ENCODE assay signal across 9 cellular contexts in the genomic region with DNA sequence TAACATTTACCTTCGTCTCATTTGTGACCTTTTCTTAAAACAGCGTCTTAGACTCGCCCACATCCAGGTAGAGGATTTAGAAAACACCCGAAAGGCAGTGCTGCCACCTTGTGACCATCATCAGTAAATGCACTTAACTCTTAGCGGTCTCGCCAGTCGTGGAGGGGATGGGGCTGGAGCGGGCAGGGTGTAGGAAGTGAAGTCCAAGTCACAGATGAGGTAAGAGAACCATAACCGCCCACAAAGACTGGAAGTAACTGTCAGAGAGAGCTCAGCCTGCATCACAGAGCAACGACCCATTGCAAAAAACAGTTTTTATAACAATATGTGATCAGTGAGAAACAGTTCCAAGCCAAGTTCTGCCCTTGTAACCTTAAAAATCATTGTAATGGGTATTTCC. TPM values are rescaled to one million over a fixed set of nuclear protein-coding genes. Genes with fewer than 3 reads are reported as not detected.
DNase-seq lines count a peak whose midpoint lies in the region; ATAC-seq and TF ChIP-seq lines count a peak whose summit lies in the region.
"Had no signal": no experiment of that assay in that cellular context is flagged by ENCODE, and none has a peak within 500 bp of the region (broad histone marks: within the 10 kb centered on the region; RNA-seq: fewer than 3 reads in every experiment).

No MANE protein-coding gene starts in this region.

- no peaks in the 10 kb centered on the region for H3K36me3 Mint-ChIP-seq in Calu3 (ENCODE audit: insufficient read depth, unreplicated experiment)
- no peaks in the 10 kb centered on the region for H3K36me3 Mint-ChIP-seq in naive thymus-derived CD8-positive, alpha-beta T cell

- H3K9ac ChIP-seq in HUES6 (ENCODE audit: low read length) = no peak overlapping the region

- H3K4me3 Mint-ChIP-seq in Calu3 (ENCODE audit: low read depth, unreplicated experiment) = no peak overlapping the region
- peak overlapping the region in 5 of 10 donors; percentile 22 to 55 (median 49) for H3K4me3 Mint-ChIP-seq in naive thymus-derived CD8-positive, alpha-beta T cell

- DNase-seq in Calu3 = peak; percentile 84
- DNase-seq in NK-92 treated with Interleukin-12 subunit alpha and Interleukin-12 subunit beta, amount 100 ng/mL, for 24 hours (lab: John Stamatoyannopoulos, UW) = peak; percentile 67
- peak; percentile 24 to 33 (median 32) for DNase-seq in activated CD8-positive, alpha-beta memory T cell treated with anti-CD3 and anti-CD28 coated beads for 48 hours (ENCODE audit: low read depth in 2 of 3, low spot score in 2 of 3)
- peak; percentile 16 for DNase-seq in epithelial cell of proximal tubule (ENCODE audit: low read depth)
- DNase-seq in naive thymus-derived CD8-positive, alpha-beta T cell = peak; percentile 54 to 85 (median 70)
- DNase-seq in stimulated activated naive CD4-positive, alpha-beta T cell (lab: John Stamatoyannopoulos, UW) = peak; percentile 43 to 83 (median 64)

- no peaks in the 10 kb centered on the region for H3K9me3 Mint-ChIP-seq in Calu3 (ENCODE audit: low read depth, unreplicated experiment)
- no peaks in the 10 kb centered on the region for H3K9me3 Mint-ChIP-seq in naive thymus-derived CD8-positive, alpha-beta T cell

- CTCF ChIA-PET in Calu3 (lab: Charles Lee) = interaction anchor here (1.1 to 3.3 kb wide), 6 partner anchors 11 to 79 kb away, joined by 3 to 36 read pairs (median 12); no protein-coding TSS in a partner anchor

- TF ChIP-seq CTCF in Calu3 (IDR thresholded peaks at IDR 0.05; ENCODE audit: unreplicated experiment) (peak; percentile 93), epithelial cell of proximal tubule (conservative IDR thresholded peaks at IDR 0.05; ENCODE audit: low read depth, low read length) (peak; percentile 82)

- ATAC-seq in naive thymus-derived CD8-positive, alpha-beta T cell = peak; percentile 97
- ATAC-seq in HG02938 (IDR thresholded peaks at IDR 0.05; ENCODE audit: unreplicated experiment) = no peak

- H3K27me3 ChIP-seq in HUES6 (ENCODE audit: control insufficient read depth, insufficient read depth, low read length) = peaks cover 52% of the 10 kb centered on the region

- no peak overlapping the region for H3K27ac ChIP-seq in HUES6 (ENCODE audit: low read depth, low read length)

- H3K4me3 ChIP-seq in HUES6 (ENCODE audit: low read depth, low read length) (peak overlapping the region; percentile 54), epithelial cell of proximal tubule (ENCODE audit: low read depth, low read length) (no peak overlapping the region)

- H3K4me1 Mint-ChIP-seq in Calu3 (ENCODE audit: low read depth, unreplicated experiment) = peaks cover 29% of the 10 kb centered on the region
- H3K4me1 Mint-ChIP-seq in naive thymus-derived CD8-positive, alpha-beta T cell = peaks cover 13 to 23% (median 18%) of the 10 kb centered on the region in 4 donors

- no peaks in the 10 kb centered on the region for H3K27me3 Mint-ChIP-seq in Calu3 (ENCODE audit: unreplicated experiment)
- H3K27me3 Mint-ChIP-seq in naive thymus-derived CD8-positive, alpha-beta T cell = peaks cover 32 to 83% (median 41%) of the 10 kb centered on the region in 5 donors

- no peaks in the 10 kb centered on the region for H3K36me3 ChIP-seq in HUES6 (ENCODE audit: control insufficient read depth, insufficient read depth, low read length)

- no TSS peak for BruUV-seq in Calu3 (replicated peaks; lab: Mats Ljungman, UMichigan)

- H3K9me3 ChIP-seq in HUES6 (ENCODE audit: control insufficient read depth, insufficient read depth, low read depth, low read length) = no peaks in the 10 kb centered on the region

- POLR2A ChIA-PET in naive thymus-derived CD8-positive, alpha-beta T cell (lab: Charles Lee) = interaction anchor here (0.7 to 1.4 kb wide), 4 partner anchors 15 to 366 kb away, joined by 4 to 8 read pairs (median 4); no protein-coding TSS in a partner anchor

- H3K27ac Mint-ChIP-seq in Calu3 (ENCODE audit: unreplicated experiment) = peak overlapping the region; percentile 4
- H3K27ac Mint-ChIP-seq in naive thymus-derived CD8-positive, alpha-beta T cell = no peak overlapping the region

- intact Hi-C loops in Calu3 (cut with micrococcal nuclease; ENCODE audit: unreplicated experiment) = loop anchor here (1.0 kb wide), 2 partner anchors 32 to 78 kb away; no protein-coding TSS in a partner anchor

- no peaks in the 10 kb centered on the region for H3K4me1 ChIP-seq in HUES6 (ENCODE audit: control insufficient read depth, insufficient read depth, low read length)

RNA-seq across cellular contexts. Expression of a gene that starts 10.7 kb away (rescaled TPM):
- total RNA-seq in Calu3 (2022) = not detected in 2 replicates
- total RNA-seq in epithelial cell of proximal tubule = not detected in 2 replicates
- total RNA-seq in naive thymus-derived CD8-positive, alpha-beta T cell = not detected
- polyA plus RNA-seq in naive thymus-derived CD8-positive, alpha-beta T cell = not detected
- total RNA-seq: T-helper 1 cell treated with Interleukin-12 subunit alpha and Interleukin-12 subunit beta and Interleukin-4 antibody, amounts not matched to agents 30 ng/mL and 1 ng/mL, for 36 hours had no signal

RNA-seq across cellular contexts. Expression of a gene that starts 30.3 kb away (rescaled TPM):
- total RNA-seq in Calu3 (2022) (44.5 and 98.9 TPM in 2 replicates), epithelial cell of proximal tubule (under 0.01 and 1.1 TPM in 2 replicates)
- not detected for total RNA-seq in naive thymus-derived CD8-positive, alpha-beta T cell
- polyA plus RNA-seq in naive thymus-derived CD8-positive, alpha-beta T cell = not detected
- total RNA-seq: T-helper 1 cell treated with Interleukin-12 subunit alpha and Interleukin-12 subunit beta and Interleukin-4 antibody, amounts not matched to agents 30 ng/mL and 1 ng/mL, for 36 hours had no signal

RNA-seq across cellular contexts. Expression of a gene that starts 58.8 kb away (rescaled TPM):
- total RNA-seq in Calu3 (2022) (not detected in 2 replicates), epithelial cell of proximal tubule (not detected in 2 replicates)
- total RNA-seq in naive thymus-derived CD8-positive, alpha-beta T cell = not detected
- polyA plus RNA-seq in naive thymus-derived CD8-positive, alpha-beta T cell = not detected
- total RNA-seq: T-helper 1 cell treated with Interleukin-12 subunit alpha and Interleukin-12 subunit beta and Interleukin-4 antibody, amounts not matched to agents 30 ng/mL and 1 ng/mL, for 36 hours had no signal

RNA-seq across cellular contexts. Expression of a gene that starts 59.2 kb away (rescaled TPM):
- total RNA-seq in Calu3 (2022) (not detected in 2 replicates), epithelial cell of proximal tubule (not detected in 2 replicates)
- total RNA-seq in naive thymus-derived CD8-positive, alpha-beta T cell = not detected
- polyA plus RNA-seq in naive thymus-derived CD8-positive, alpha-beta T cell = not detected
- total RNA-seq: T-helper 1 cell treated with Interleukin-12 subunit alpha and Interleukin-12 subunit beta and Interleukin-4 antibody, amounts not matched to agents 30 ng/mL and 1 ng/mL, for 36 hours had no signal

Comparison
In these comparisons a context has a peak if more than half of its experiments do, and no peak if none do; other contexts are left out.
1. DNase-seq: peak in every context shown above with its lines; median percentile 84 in Calu3; 70 in naive thymus-derived CD8-positive, alpha-beta T cell; 67 in NK-92 treated with Interleukin-12 subunit alpha and Interleukin-12 subunit beta, amount 100 ng/mL, for 24 hours; 64 in stimulated activated naive CD4-positive, alpha-beta T cell; 32 in activated CD8-positive, alpha-beta memory T cell treated with anti-CD3 and anti-CD28 coated beads for 48 hours; 16 in epithelial cell of proximal tubule.
2. RNA of a gene that starts 30.3 kb away (total RNA-seq): 44.5 to 98.9 TPM in Calu3; under 0.01 to 1.1 TPM in epithelial cell of proximal tubule and not detected in naive thymus-derived CD8-positive, alpha-beta T cell; every median in the first group is over 10 times any median in the second.